In the genomic region with DNA sequence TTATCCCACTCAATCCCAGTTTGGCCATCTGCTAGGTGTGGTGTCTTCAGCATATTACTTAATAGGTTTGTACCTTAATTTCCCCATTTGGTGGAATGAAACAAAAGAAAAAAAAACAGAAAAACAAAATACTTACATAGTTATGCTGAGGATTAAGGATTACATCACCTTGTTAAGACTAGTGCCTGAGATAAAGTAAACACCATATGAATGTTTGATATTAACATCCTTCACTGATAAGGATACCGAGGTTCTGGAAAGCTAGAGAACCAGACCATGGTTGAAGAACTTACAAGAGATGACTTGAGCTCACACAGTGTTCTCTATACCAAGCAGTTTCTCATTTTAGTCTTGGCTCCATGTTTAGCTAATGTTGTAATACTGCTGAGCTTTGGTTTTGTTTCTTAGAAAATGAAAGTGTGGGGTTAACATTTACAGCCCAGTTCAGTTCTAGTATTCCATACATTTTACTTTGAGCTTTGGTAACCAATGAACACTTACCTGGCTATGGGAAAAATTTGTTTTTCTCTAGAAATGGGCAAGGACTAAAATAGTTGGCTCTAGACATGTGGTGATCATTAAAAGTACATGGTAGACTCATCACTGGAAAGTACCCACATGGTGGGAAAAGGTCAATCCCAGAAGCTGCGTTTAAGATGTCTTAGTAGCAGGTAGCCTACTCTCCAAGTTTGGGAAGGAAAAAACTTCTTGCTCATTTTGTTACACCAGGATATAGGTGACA, we compare ENCODE assay signal across 9 cellular contexts. TPM values are rescaled to one million over a fixed set of nuclear protein-coding genes. Genes with fewer than 3 reads are reported as not detected.
DNase-seq lines count a peak whose midpoint lies in the region; ATAC-seq and TF ChIP-seq lines count a peak whose summit lies in the region.
"Had no signal": no experiment of that assay in that cellular context is flagged by ENCODE, and none has a peak within 500 bp of the region (broad histone marks: within the 10 kb centered on the region; RNA-seq: fewer than 3 reads in every experiment).

No MANE protein-coding gene starts in this region.

- no peaks in the 10 kb centered on the region for H3K79me2 ChIP-seq in OCI-LY7 (ENCODE audit: insufficient read depth, low read depth, low read length)

- TF ChIP-seq POLR2A in uterus (IDR thresholded peaks at IDR 0.05), result no peak

- POLR2A ChIA-PET in OCI-LY7 (lab: Charles Lee), result interaction anchor here (0.5 to 1.3 kb wide), 4 partner anchors 21 to 1004 kb away, joined by 3 to 4 read pairs (median 4); no protein-coding TSS in a partner anchor

- no peak for TF ChIP-seq CTCF in OCI-LY7 (conservative IDR thresholded peaks at IDR 0.05; ENCODE audit: low read length)
- no peak for TF ChIP-seq CTCF in left lung (IDR thresholded peaks at IDR 0.05)
- no peak for TF ChIP-seq CTCF in omental fat pad (IDR thresholded peaks at IDR 0.05)
- no peak for TF ChIP-seq CTCF in uterus (IDR thresholded peaks at IDR 0.05)

- peak; percentile 30 for ATAC-seq in GM18517 (IDR thresholded peaks at IDR 0.05; ENCODE audit: unreplicated experiment)
- peak; percentile 24 for ATAC-seq in HG02571 (IDR thresholded peaks at IDR 0.05; ENCODE audit: unreplicated experiment)
- ATAC-seq in left lung, result peak; percentile 23
- ATAC-seq in left ventricle myocardium superior, result no peak
- ATAC-seq in omental fat pad (ENCODE audit: low FRiP score), result no peak

- H3K27me3 ChIP-seq in left lung (no peaks in the 10 kb centered on the region), uterus (no peaks in the 10 kb centered on the region)

- H3K27ac ChIP-seq in OCI-LY7 (ENCODE audit: low read depth, low read length, poor library complexity, severe bottlenecking) (no peak overlapping the region), left lung (peak overlapping the region in 1 of 2 donors; percentile 59), uterus (no peak overlapping the region)

- H3K4me2 ChIP-seq in OCI-LY7 (ENCODE audit: low read length), result no peak overlapping the region

- intact Hi-C loops in OCI-LY7 (cut with micrococcal nuclease; ENCODE audit: unreplicated experiment) (no loop called here), left lung (cut with DNase I) (no loop called here), left ventricle myocardium superior (cut with micrococcal nuclease) (no loop called here), uterus (cut with DNase I; ENCODE audit: low total_unique reads) (no loop called here)

- H3K9me3 ChIP-seq in OCI-LY7 (ENCODE audit: low read length) (no peaks in the 10 kb centered on the region), left lung (no peaks in the 10 kb centered on the region), uterus (no peaks in the 10 kb centered on the region)

- H4K20me1 ChIP-seq in OCI-LY7 (ENCODE audit: insufficient read depth, low read length), result no peaks in the 10 kb centered on the region

- DNase-seq in OCI-LY7 (ENCODE audit: low spot score) (no peak), left lung (no peak), left ventricle myocardium superior (no peak), omental fat pad (ENCODE audit: low spot score) (no peak), kidney glomerular epithelial cell (lab: John Stamatoyannopoulos, UW) (no peak), uterus (no peak)
- DNase-seq: aorta had no signal

- peak overlapping the region; percentile 55; the same call in 1 of the 2 replicates for H2AFZ ChIP-seq in OCI-LY7 (ENCODE audit: low read length)

- no TSS peak for BruUV-seq in OCI-LY7 (replicated peaks; lab: Mats Ljungman, UMichigan)

- H3K4me1 ChIP-seq in OCI-LY7 (ENCODE audit: insufficient read depth, low read length, poor library complexity, severe bottlenecking) (no peaks in the 10 kb centered on the region), left lung (peaks cover 0 to 23% of the 10 kb centered on the region in 2 donors), uterus (no peaks in the 10 kb centered on the region)

- H3K4me3 ChIP-seq in OCI-LY7 (ENCODE audit: low read depth, low read length, poor library complexity, severe bottlenecking), result no peak overlapping the region
- no peak overlapping the region for H3K4me3 ChIP-seq in left lung
- no peak overlapping the region for H3K4me3 ChIP-seq in uterus

- H3K36me3 ChIP-seq in OCI-LY7 (ENCODE audit: insufficient read depth, low read length) (no peaks in the 10 kb centered on the region), left lung (no peaks in the 10 kb centered on the region), uterus (no peaks in the 10 kb centered on the region)

- CTCF ChIA-PET in OCI-LY7 (lab: Charles Lee; ENCODE audit: unreplicated experiment), result no interaction called here

- H3K9me2 ChIP-seq in OCI-LY7 (ENCODE audit: insufficient read depth, low read length), result no peaks in the 10 kb centered on the region

RNA-seq across cellular contexts. Expression of a gene that starts 5.8 kb away (rescaled TPM):
- total RNA-seq in OCI-LY7 (2014; rRNA removed; shearing (Covaris generic)), result 6.6 and 6.9 TPM in 2 replicates
- total RNA-seq in OCI-LY7 (2022) (20.2 and 22.9 TPM in 2 replicates), left lung (10 to 100 TPM; 31.2 to 44.3 TPM), left ventricle myocardium superior (18.5 TPM), omental fat pad (10 to 100 TPM; 38.7 to 62.9 (median 40.7) TPM), uterus (10 to 100 TPM in 3 of 4 donors, 1 to 10 TPM in 1; 2.0 to 41.6 (median 32.1) TPM)

Comparison
In these comparisons a context has a peak if more than half of its experiments do, and no peak if none do; other contexts are left out.
1. ATAC-seq: peak in GM18517 (single experiment), HG02571 (single experiment) and left lung (single experiment); none in left ventricle myocardium superior (single experiment) and omental fat pad (single experiment).